In the genomic region with DNA sequence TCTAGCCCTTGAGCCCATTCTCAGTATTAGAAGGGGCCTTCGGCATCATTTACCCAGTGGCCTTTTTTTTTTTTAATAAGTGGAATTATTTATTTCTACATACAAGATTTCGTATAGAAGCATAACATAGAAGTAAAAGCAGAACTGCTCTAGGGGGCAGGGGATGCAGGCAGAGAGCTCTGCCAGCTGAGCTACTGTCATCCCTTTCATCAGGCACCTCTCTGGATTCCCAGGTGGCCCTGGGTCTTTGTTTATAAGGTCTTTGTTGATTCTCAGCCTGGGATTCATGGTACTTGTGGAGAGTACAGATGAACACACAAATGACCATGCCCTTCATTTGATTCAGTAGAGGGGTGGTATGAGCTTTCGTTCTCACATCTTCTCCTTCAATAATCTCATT, we compare ENCODE assay signal across 7 cellular contexts.
DNase-seq lines count a peak whose midpoint lies in the region; ATAC-seq, FAIRE-seq and TF ChIP-seq lines count a peak whose summit lies in the region.

No MANE protein-coding gene starts in this region.

- H3K9me3 Mint-ChIP-seq in stimulated activated naive B cell treated with anti-CD40 and anti-IgM and Interleukin-4, amounts not matched to agents 10 μg/mL and 1 μg/mL and 100 μg/mL, for 72 hours = no peaks in the 10 kb centered on the region

- FAIRE-seq in kidney (lab: Jason Lieb, UNC) = no peak

- TF ChIP-seq CTCF in Panc1 (IDR thresholded peaks at IDR 0.05) = no peak
- no peak for TF ChIP-seq CTCF in kidney (IDR thresholded peaks at IDR 0.05; ENCODE audit: borderline replicate concordance, extremely low read depth, insufficient read depth)

- CTCF ChIA-PET in Panc1 (lab: Charles Lee) = interaction anchor here (0.7 kb wide), 1 partner anchor 196 kb away, joined by 6 read pairs; no protein-coding TSS in a partner anchor

- intact Hi-C loops in Panc1 (cut with micrococcal nuclease; ENCODE audit: unreplicated experiment) (no loop called here), kidney (cut with DNase I) (no loop called here)

- no peak overlapping the region for H3K9ac ChIP-seq in kidney (ENCODE audit: low read length in 2 of 2)

- ATAC-seq in Panc1 = peak; percentile 12; the same call in 1 of the 2 replicates
- peak; percentile 36 to 44 for ATAC-seq in stimulated activated naive B cell treated with anti-CD40 and anti-IgM and Interleukin-4, amounts not matched to agents 10 μg/mL and 1 μg/mL and 100 μg/mL, for 72 hours (replicated peaks)

- no peak overlapping the region for H3K27ac Mint-ChIP-seq in stimulated activated naive B cell treated with anti-CD40 and anti-IgM and Interleukin-4, amounts not matched to agents 10 μg/mL and 1 μg/mL and 100 μg/mL, for 72 hours

- H3K9me3 ChIP-seq in Panc1 (ENCODE audit: control insufficient read depth, insufficient read depth, low read depth, low read length) (no peaks in the 10 kb centered on the region), kidney (ENCODE audit: control insufficient read depth in 1 of 2, low read length in 2 of 2) (no peaks in the 10 kb centered on the region)

- H3K36me3 Mint-ChIP-seq in stimulated activated naive B cell treated with anti-CD40 and anti-IgM and Interleukin-4, amounts not matched to agents 10 μg/mL and 1 μg/mL and 100 μg/mL, for 72 hours = no peaks in the 10 kb centered on the region

- DNase-seq in Kasumi-1 (lab: John Stamatoyannopoulos, UW) (peak; percentile 65 to 74), Panc1 (ENCODE audit: low read depth, low spot score) (no peak), kidney (no peak), NAMALWA (ENCODE audit: low spot score) (no peak), activated gamma-delta T cell (lab: John Stamatoyannopoulos, UW) (no peak)
- no peak for DNase-seq in stimulated activated naive B cell treated with anti-CD40 and anti-IgM and Interleukin-4, amounts not matched to agents 10 μg/mL and 1 μg/mL and 100 μg/mL, for 72 hours
- DNase-seq in activated CD4-positive, alpha-beta T cell treated with anti-CD3 and anti-CD28 coated beads for 1 hour = no peak

- peaks cover 23% of the 10 kb centered on the region for H3K4me1 ChIP-seq in Panc1 (ENCODE audit: control insufficient read depth, insufficient read depth, low read length)
- peaks cover 14 to 24% of the 10 kb centered on the region in 2 donors for H3K4me1 ChIP-seq in kidney (ENCODE audit: control insufficient read depth in 1 of 2, insufficient read depth in 1 of 2, low read depth in 1 of 2, low read length in 2 of 2)

- in situ Hi-C loops in Panc1 (cut with HindIII; ENCODE audit: low pct_unique_long_range_greater_than_20kb, low sequenced_read_pairs) = no loop called here

- H3K4me1 Mint-ChIP-seq in stimulated activated naive B cell treated with anti-CD40 and anti-IgM and Interleukin-4, amounts not matched to agents 10 μg/mL and 1 μg/mL and 100 μg/mL, for 72 hours = peaks cover 27 to 61% of the 10 kb centered on the region in 2 donors

- H3K36me3 ChIP-seq in Panc1 (ENCODE audit: control insufficient read depth, insufficient read depth, low read length) (no peaks in the 10 kb centered on the region), kidney (ENCODE audit: control insufficient read depth in 1 of 2, insufficient read depth in 2 of 2, low read length in 2 of 2) (no peaks in the 10 kb centered on the region)

- POLR2A ChIA-PET in Panc1 (lab: Charles Lee) = interaction anchor here (0.5 to 0.7 kb wide), 2 partner anchors 92 to 163 kb away, joined by 6 to 10 read pairs; a partner anchor contains a TSS

- peak overlapping the region; percentile 78 for H3K27ac ChIP-seq in Panc1 (ENCODE audit: low read length)
- H3K27ac ChIP-seq in kidney (ENCODE audit: low read depth in 2 of 2, low read length in 2 of 2) = peak overlapping the region; percentile 68 to 74

- H3K4me3 ChIP-seq in Panc1 (ENCODE audit: low read depth in 2 of 2, low read length in 2 of 2) (peak overlapping the region in 1 of 2 experiments; percentile 17; a peak in 2 of 4 replicates), kidney (ENCODE audit: low read length in 2 of 2) (no peak overlapping the region)

- BruUV-seq in Panc1 (replicated peaks; lab: Mats Ljungman, UMichigan) = no TSS peak

- H3K27me3 Mint-ChIP-seq in stimulated activated naive B cell treated with anti-CD40 and anti-IgM and Interleukin-4, amounts not matched to agents 10 μg/mL and 1 μg/mL and 100 μg/mL, for 72 hours = no peaks in the 10 kb centered on the region

- no peaks in the 10 kb centered on the region for H3K27me3 ChIP-seq in Panc1 (ENCODE audit: control insufficient read depth, insufficient read depth, low read length)

- peak overlapping the region in 1 of 2 donors; percentile 70 for H3K4me3 Mint-ChIP-seq in stimulated activated naive B cell treated with anti-CD40 and anti-IgM and Interleukin-4, amounts not matched to agents 10 μg/mL and 1 μg/mL and 100 μg/mL, for 72 hours

Comparison
In these comparisons a context has a peak if more than half of its experiments do, and no peak if none do; other contexts are left out.
1. DNase-seq: peak in Kasumi-1 (2 of 2); none in Panc1 (single experiment), kidney (single experiment), stimulated activated naive B cell treated with anti-CD40 and anti-IgM and Interleukin-4, amounts not matched to agents 10 μg/mL and 1 μg/mL and 100 μg/mL, for 72 hours (single experiment), NAMALWA (single experiment), activated gamma-delta T cell (single experiment) and activated CD4-positive, alpha-beta T cell treated with anti-CD3 and anti-CD28 coated beads for 1 hour (single experiment).